In the genomic region with DNA sequence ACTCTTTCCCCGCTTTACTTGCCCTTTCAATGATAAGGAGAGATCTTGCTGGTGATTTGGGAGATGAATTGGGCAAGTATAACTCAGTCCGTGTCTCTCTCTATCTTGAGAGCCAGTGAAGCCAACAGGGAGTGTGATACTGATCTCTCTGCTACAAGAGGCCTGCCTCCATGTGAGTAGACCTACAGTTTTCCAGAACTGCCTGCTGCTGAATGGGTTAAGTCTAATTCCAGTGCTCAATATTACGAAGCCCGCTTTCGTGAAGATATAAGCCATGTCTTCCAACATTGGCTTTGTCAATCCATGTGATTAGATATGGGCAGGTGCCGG, we compare ENCODE assay signal across 23 cellular contexts.
"Had no signal": no experiment of that assay in that cellular context is flagged by ENCODE, and none has a peak within 500 bp of the region (broad histone marks: within the 10 kb centered on the region; RNA-seq: fewer than 3 reads in every experiment).

No MANE protein-coding gene starts in this region.

- H3K4me3 Mint-ChIP-seq: T-helper 1 cell treated with Interleukin-12 subunit alpha and Interleukin-12 subunit beta and Interleukin-4 antibody, amounts not matched to agents 30 μg/mL and 1 μg/mL, for 36 hours had no signal

- DNase-seq: activated CD4-positive, alpha-beta T cell treated with anti-CD3 and anti-CD28 coated beads, Interleukin-2, amount 50 U/mL, for 1 hour; activated CD4-positive, CD25-positive, alpha-beta regulatory T cell treated with anti-CD3 and anti-CD28 coated beads, Interleukin-2, amount 50 U/mL, for 72 hours; activated CD8-positive, alpha-beta memory T cell treated with anti-CD3 and anti-CD28 coated beads for 24 hours; activated CD8-positive, alpha-beta memory T cell treated with anti-CD3 and anti-CD28 coated beads, Interleukin-2, amount 50 U/mL, for 48 hours; activated effector memory CD4-positive, alpha-beta T cell treated with anti-CD3 and anti-CD28 coated beads, Interleukin-2, amount 50 U/mL, for 16 hours; activated naive CD4-positive, alpha-beta T cell treated with anti-CD3 and anti-CD28 coated beads, Interleukin-2, amount 50 U/mL, for 16 hours; activated T-cell treated with anti-CD3 and anti-CD28 coated beads, Interleukin-2, amount 50 U/mL, for 48 hours; cerebellar nuclear complex; effector CD4-positive, alpha-beta T cell; glutamatergic neuron; hypothalamus; islet precursor cell; lower lobe of right lung; midbrain; occipital lobe; right cardiac atrium; small intestine; stimulated activated CD4-positive, alpha-beta T cell treated with anti-CD3 and anti-CD28 coated beads, Interleukin-4, amount 100 ng/mL, for 1 hour; stomach had no signal

- H3K27me3 Mint-ChIP-seq: progenitor cell of endocrine pancreas, type B pancreatic cell had no signal

- ATAC-seq: lower lobe of right lung had no signal

- H3K36me3 Mint-ChIP-seq: type B pancreatic cell had no signal

- H3K9me3 Mint-ChIP-seq: T-helper 1 cell treated with Interleukin-12 subunit alpha and Interleukin-12 subunit beta and Interleukin-4 antibody, amounts not matched to agents 30 μg/mL and 1 μg/mL, for 36 hours had no signal

- H3K4me3 ChIP-seq: lower lobe of right lung, stomach had no signal

- H3K36me3 ChIP-seq: lower lobe of right lung, stomach had no signal

- H3K27ac ChIP-seq: lower lobe of right lung had no signal

- H3K4me1 ChIP-seq: lower lobe of right lung had no signal

- H3K27me3 ChIP-seq: foreskin keratinocyte, stomach had no signal

- H3K9me3 ChIP-seq: lower lobe of right lung, stomach had no signal

- H3K27ac Mint-ChIP-seq: T-helper 1 cell treated with Interleukin-12 subunit alpha and Interleukin-12 subunit beta and Interleukin-4 antibody, amounts not matched to agents 30 μg/mL and 1 μg/mL, for 36 hours; type B pancreatic cell had no signal
